24 cellular contexts compared by ENCODE assay signal in the genomic region with DNA sequence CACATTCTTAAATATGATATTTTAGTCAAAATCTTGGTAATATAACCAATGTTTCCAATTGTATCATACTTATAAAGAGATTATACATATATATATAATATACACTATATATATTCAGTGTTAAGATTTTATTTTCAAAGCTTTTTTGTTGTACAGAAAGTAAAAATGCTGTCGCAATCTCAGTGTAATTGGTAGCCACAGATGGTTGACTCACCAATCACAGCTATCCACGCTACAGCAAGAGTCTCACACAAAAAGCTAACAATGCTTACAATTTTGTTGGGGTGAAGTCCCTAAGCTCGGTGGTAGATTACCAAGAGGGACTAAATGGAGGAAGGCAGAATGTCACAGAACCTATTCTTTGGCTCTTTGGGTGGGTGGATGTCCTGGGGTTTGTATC. TPM values are rescaled to one million over a fixed set of nuclear protein-coding genes. Genes with fewer than 3 reads are reported as not detected.
DNase-seq lines count a peak whose midpoint lies in the region; ATAC-seq, FAIRE-seq and TF ChIP-seq lines count a peak whose summit lies in the region.
"Had no signal": no experiment of that assay in that cellular context is flagged by ENCODE, and none has a peak within 500 bp of the region (broad histone marks: within the 10 kb centered on the region; RNA-seq: fewer than 3 reads in every experiment).

No MANE protein-coding gene starts in this region.

- peak overlapping the region; percentile 73 for H3K4me2 ChIP-seq in mammary epithelial cell (ENCODE audit: insufficient read depth, low read depth, low read length)

- WGBS in mammary epithelial cell (ENCODE audit: low coverage, missing lambda C conversion rate), result 53% methylated on average over 3 of the region's 3 CpGs

- H3K36me3 ChIP-seq in ACC112 (ENCODE audit: insufficient read depth, low read length) (no peaks in the 10 kb centered on the region), mammary epithelial cell (ENCODE audit: insufficient read depth, low read length) (no peaks in the 10 kb centered on the region)
- H3K36me3 ChIP-seq: upper lobe of left lung had no signal

- TF ChIP-seq CTCF in mammary epithelial cell (conservative IDR thresholded peaks at IDR 0.05 in 1 of 2, IDR thresholded peaks at IDR 0.05 in 1 of 2; ENCODE audit: extremely low read depth in 1 of 2, insufficient read depth in 1 of 2, low read depth in 1 of 2, low read length in 2 of 2) (no peak), fibroblast of the aortic adventitia (IDR thresholded peaks at IDR 0.05; ENCODE audit: insufficient read depth, low read length) (no peak)

- H3K27ac ChIP-seq in ACC112 (ENCODE audit: low read depth, low read length) (peak overlapping the region; percentile 83), mammary epithelial cell (ENCODE audit: insufficient read depth, low read depth, low read length) (peak overlapping the region; percentile 91)
- H3K27ac ChIP-seq: C4-2B, upper lobe of left lung had no signal

- no peak overlapping the region for H3K4me3 Mint-ChIP-seq in stimulated activated naive CD8-positive, alpha-beta T cell treated with anti-CD3 and anti-CD28 coated beads, Interleukin-15, amount 100 ng/mL, for 72 hours

- no peaks in the 10 kb centered on the region for H3K4me1 Mint-ChIP-seq in stimulated activated naive CD8-positive, alpha-beta T cell treated with anti-CD3 and anti-CD28 coated beads, Interleukin-15, amount 100 ng/mL, for 72 hours

- H3K9ac ChIP-seq in mammary epithelial cell (ENCODE audit: insufficient read depth, low read length), result peak overlapping the region; percentile 40

- no peaks in the 10 kb centered on the region for H3K9me3 ChIP-seq in mammary epithelial cell (replicated peaks; ENCODE audit: insufficient read depth, low read length)
- H3K9me3 ChIP-seq: upper lobe of left lung had no signal

- no peaks in the 10 kb centered on the region for H4K20me1 ChIP-seq in mammary epithelial cell (ENCODE audit: insufficient read depth, low read length)

- H3K27me3 ChIP-seq in ACC112 (ENCODE audit: insufficient read depth, low read length) (no peaks in the 10 kb centered on the region), mammary epithelial cell (ENCODE audit: insufficient read depth, low read length) (no peaks in the 10 kb centered on the region)

- peak overlapping the region; percentile 1; the same call in 1 of the 2 replicates for H3K4me3 ChIP-seq in ACC112 (ENCODE audit: low read depth, low read length)
- H3K4me3 ChIP-seq in mammary epithelial cell (replicated peaks in 1 of 3; ENCODE audit: insufficient read depth in 1 of 3, low read depth in 2 of 3, low read length in 3 of 3), result no peak overlapping the region
- no peak overlapping the region for H3K4me3 ChIP-seq in fibroblast of the aortic adventitia (ENCODE audit: low read depth, low read length)
- H3K4me3 ChIP-seq: lung, skin epidermis, upper lobe of left lung had no signal

- CTCF ChIA-PET in mammary epithelial cell (lab: Charles Lee; ENCODE audit: low non-redundant PET), result interaction anchor here (0.7 kb wide), 1 partner anchor 149 kb away, joined by 4 read pairs; no protein-coding TSS in a partner anchor

- H3K4me1 ChIP-seq in ACC112 (ENCODE audit: control insufficient read depth, insufficient read depth, low read length, unreplicated experiment) (peaks cover 26% of the 10 kb centered on the region), mammary epithelial cell (ENCODE audit: insufficient read depth, low read length) (peaks cover 24% of the 10 kb centered on the region)

- intact Hi-C loops in mammary epithelial cell (cut with micrococcal nuclease), result no loop called here

- H3K27ac Mint-ChIP-seq in stimulated activated naive CD8-positive, alpha-beta T cell treated with anti-CD3 and anti-CD28 coated beads, Interleukin-15, amount 100 ng/mL, for 72 hours, result no peak overlapping the region

- no peak for FAIRE-seq in GM12892 (lab: Jason Lieb, UNC)
- FAIRE-seq: A204.1 had no signal

- no peak for TF ChIP-seq POLR2A in GM12892 (IDR thresholded peaks at IDR 0.05; ENCODE audit: low read depth, low read length)

- peaks cover 31% of the 10 kb centered on the region for H3K27me3 Mint-ChIP-seq in stimulated activated naive CD8-positive, alpha-beta T cell treated with anti-CD3 and anti-CD28 coated beads, Interleukin-15, amount 100 ng/mL, for 72 hours

- DNase-seq in H4 (ENCODE audit: low spot score) (peak; percentile 34), mammary epithelial cell (peak; percentile 42), fibroblast of the aortic adventitia (ENCODE audit: low read depth) (peak; percentile 55), DMS153 treated with DMSO at 0.1 percent for 48 hours (lab: John Stamatoyannopoulos, UW; ENCODE audit: unreplicated experiment) (no peak), GM12892 (ENCODE audit: insufficient read length) (no peak)
- no peak for DNase-seq in stimulated activated naive CD8-positive, alpha-beta T cell treated with anti-CD3 and anti-CD28 coated beads, Interleukin-15, amount 100 ng/mL, for 72 hours
- DNase-seq in activated naive CD4-positive, alpha-beta T cell treated with Interleukin-2 at 50 U/mL for 16 hours, result no peak
- DNase-seq: activated CD4-positive, alpha-beta T cell treated with anti-CD3 and anti-CD28 coated beads for 48 hours; activated naive CD4-positive, alpha-beta T cell treated with anti-CD3 and anti-CD28 coated beads, Interleukin-2, amount 50 U/mL, for 16 hours; anterior cingulate cortex; NCI-H1092 treated with DMSO at 0.1 percent for 48 hours; NCI-H1930; NCI-H69; stimulated activated CD4-positive, alpha-beta T cell treated with anti-CD3 and anti-CD28 coated beads, Interleukin-2, amount 100 ng/mL, for 24 hours; substantia nigra; T-helper 2 cell; upper lobe of left lung had no signal

- H3K79me2 ChIP-seq in ACC112 (ENCODE audit: control insufficient read depth, insufficient read depth, low read length, unreplicated experiment) (no peaks in the 10 kb centered on the region), mammary epithelial cell (ENCODE audit: insufficient read depth, low read length) (no peaks in the 10 kb centered on the region)

- BruUV-seq in mammary epithelial cell (replicated peaks; lab: Mats Ljungman, UMichigan), result no TSS peak

- no peak for ATAC-seq in stimulated activated naive CD8-positive, alpha-beta T cell treated with anti-CD3 and anti-CD28 coated beads, Interleukin-15, amount 100 ng/mL, for 72 hours
- ATAC-seq: SK-N-SH treated with all-trans-retinoic acid at 6 μM for 48 hours had no signal

- dilution Hi-C loops in mammary epithelial cell (cut with HindIII; ENCODE audit: low sequenced_read_pairs), result no loop called here

- H2AFZ ChIP-seq in ACC112 (ENCODE audit: low read length, unreplicated experiment) (no peak overlapping the region), mammary epithelial cell (ENCODE audit: low read depth, low read length) (no peak overlapping the region)

- in situ Hi-C loops in mammary epithelial cell (cut with MboI; ENCODE audit: low sequenced_read_pairs in 2 of 2), result loop anchor here in 1 of 2 donors (25.0 kb wide), 1 partner anchor 270 kb away; no protein-coding TSS in a partner anchor

- no peaks in the 10 kb centered on the region for H3K9me3 Mint-ChIP-seq in stimulated activated naive CD8-positive, alpha-beta T cell treated with anti-CD3 and anti-CD28 coated beads, Interleukin-15, amount 100 ng/mL, for 72 hours

RNA-seq across cellular contexts. Expression of a gene that starts 16.9 kb away (rescaled TPM):
- 0.25 and 1.7 TPM in 2 replicates for total RNA-seq in H4 (2014; rRNA removed; shearing (Covaris generic))
- total RNA-seq in mammary epithelial cell, result under 1 TPM in 1 of 2 donors, not detected in 1; 0.17 TPM
- polyA plus RNA-seq in mammary epithelial cell, result 0.03 TPM
- polyA minus RNA-seq in mammary epithelial cell, result not detected
- 4.0 TPM in 1 of 2 replicates, not detected in the other for total RNA-seq in fibroblast of the aortic adventitia (ENCODE audit: low replicate concordance)
- polyA plus RNA-seq in GM12892 (2012; ENCODE audit: missing spikeins), result not detected
- total RNA-seq: kidney epithelial cell had no signal

Comparison
In these comparisons a context has a peak if more than half of its experiments do, and no peak if none do; other contexts are left out.
1. DNase-seq: peak in H4 (single experiment), mammary epithelial cell (single experiment) and fibroblast of the aortic adventitia (single experiment); none in stimulated activated naive CD8-positive, alpha-beta T cell treated with anti-CD3 and anti-CD28 coated beads, Interleukin-15, amount 100 ng/mL, for 72 hours (0 of 2), DMS153 treated with DMSO at 0.1 percent for 48 hours (single experiment), activated naive CD4-positive, alpha-beta T cell treated with Interleukin-2 at 50 U/mL for 16 hours (single experiment) and GM12892 (single experiment).